Comparison of ENCODE assay signal across 8 cellular contexts in genomic region chr2:3302751-3303582, GRCh38.
DNase-seq lines count a peak whose midpoint lies in the region; ATAC-seq and TF ChIP-seq lines count a peak whose summit lies in the region.

No MANE protein-coding gene starts in this region.

- no peak for TF ChIP-seq CTCF in MM.1S (IDR thresholded peaks at IDR 0.05; ENCODE audit: low read length)

- no peak for ATAC-seq in GM21576 (IDR thresholded peaks at IDR 0.05; ENCODE audit: unreplicated experiment)

- H3K27ac ChIP-seq in MM.1S (ENCODE audit: low read length) (no peak overlapping the region), duodenal mucosa (ENCODE audit: low read depth, low read length) (no peak overlapping the region), neuronal stem cell (replicated peaks; ENCODE audit: low read length) (no peak overlapping the region)

- H3K4me1 Mint-ChIP-seq in activated T-cell treated with anti-CD3 and anti-CD28 coated beads, Interleukin-2, amount 50 U/mL, for 24 hours (ENCODE audit: low read depth): peaks cover 19% of the 10 kb centered on the region

- no peak overlapping the region for H2BK120ac ChIP-seq in neuronal stem cell (ENCODE audit: low read depth, low read length)

- no peaks in the 10 kb centered on the region for H3K79me2 ChIP-seq in MM.1S (ENCODE audit: low read length)

- H3K14ac ChIP-seq in neuronal stem cell (ENCODE audit: low read length): no peak overlapping the region

- H3K27me3 ChIP-seq in MM.1S (replicated peaks; ENCODE audit: insufficient read depth, low read length) (no peaks in the 10 kb centered on the region), duodenal mucosa (ENCODE audit: control insufficient read depth in 1 of 2, insufficient read depth in 2 of 2, low read length in 2 of 2) (no peaks in the 10 kb centered on the region), neuronal stem cell (ENCODE audit: control insufficient read depth in 3 of 3, insufficient read depth in 3 of 3, low read depth in 1 of 3, low read length in 3 of 3) (peaks cover 0 to 3% (median 0%) of the 10 kb centered on the region in 3 experiments)

- H4K8ac ChIP-seq in neuronal stem cell (ENCODE audit: low read depth, low read length): no peak overlapping the region

- no peak overlapping the region for H3K23ac ChIP-seq in neuronal stem cell (ENCODE audit: low read depth, low read length, poor library complexity)

- no peaks in the 10 kb centered on the region for H3K9me2 ChIP-seq in MM.1S (replicated peaks; ENCODE audit: insufficient read depth, low read length)

- H3K36me3 ChIP-seq in MM.1S (replicated peaks; ENCODE audit: insufficient read depth, low read length) (no peaks in the 10 kb centered on the region), duodenal mucosa (ENCODE audit: control insufficient read depth in 1 of 2, insufficient read depth in 2 of 2, low read length in 2 of 2) (peaks cover 4 to 7% of the 10 kb centered on the region in 2 donors), neuronal stem cell (replicated peaks in 1 of 2; ENCODE audit: control insufficient read depth in 2 of 2, insufficient read depth in 2 of 2, low read length in 2 of 2) (peaks cover 2 to 13% of the 10 kb centered on the region in 2 donors)

- peak overlapping the region; percentile 49 for H2BK5ac ChIP-seq in neuronal stem cell (ENCODE audit: low read length)

- peak overlapping the region; percentile 28 for H2BK15ac ChIP-seq in neuronal stem cell (ENCODE audit: low read length)

- no peaks in the 10 kb centered on the region for H3F3A ChIP-seq in MM.1S (ENCODE audit: insufficient read depth, low read length)

- no peaks in the 10 kb centered on the region for H4K20me1 ChIP-seq in MM.1S (ENCODE audit: insufficient read depth, low read length)

- H3K9ac ChIP-seq in MM.1S (ENCODE audit: low read length): no peak overlapping the region
- no peak overlapping the region for H3K9ac ChIP-seq in duodenal mucosa (ENCODE audit: low read depth in 1 of 2, low read length in 2 of 2)
- peak overlapping the region; percentile 39 for H3K9ac ChIP-seq in neuronal stem cell (ENCODE audit: low read depth, low read length, poor library complexity)

- H3K36me3 Mint-ChIP-seq in activated T-cell treated with anti-CD3 and anti-CD28 coated beads, Interleukin-2, amount 50 U/mL, for 24 hours (ENCODE audit: low read depth): peaks cover 52% of the 10 kb centered on the region

- peak overlapping the region; percentile 18 for H3K4me3 Mint-ChIP-seq in activated T-cell treated with anti-CD3 and anti-CD28 coated beads, Interleukin-2, amount 50 U/mL, for 24 hours

- no peaks in the 10 kb centered on the region for H3K9me3 ChIP-seq in MM.1S (replicated peaks; ENCODE audit: insufficient read depth, low read length)
- no peaks in the 10 kb centered on the region for H3K9me3 ChIP-seq in duodenal mucosa (ENCODE audit: control insufficient read depth in 1 of 2, low read length in 2 of 2)
- H3K9me3 ChIP-seq in neuronal stem cell (replicated peaks in 1 of 2; ENCODE audit: control insufficient read depth in 2 of 2, insufficient read depth in 1 of 2, low read depth in 1 of 2, low read length in 2 of 2): peaks cover 0 to 3% of the 10 kb centered on the region in 2 donors

- H4K91ac ChIP-seq in neuronal stem cell (ENCODE audit: low read depth, low read length, poor library complexity): peak overlapping the region; percentile 60

- no peaks in the 10 kb centered on the region for H3K4me1 ChIP-seq in MM.1S (ENCODE audit: low read length)
- H3K4me1 ChIP-seq in duodenal mucosa (ENCODE audit: control insufficient read depth in 1 of 2, insufficient read depth in 2 of 2, low read length in 2 of 2): peaks cover 6 to 7% of the 10 kb centered on the region in 2 donors
- H3K4me1 ChIP-seq in neuronal stem cell (ENCODE audit: control insufficient read depth in 2 of 2, insufficient read depth in 1 of 2, low read depth in 1 of 2, low read length in 2 of 2): peaks cover 11 to 13% of the 10 kb centered on the region in 2 donors

- no peak overlapping the region for H3K4ac ChIP-seq in neuronal stem cell (ENCODE audit: low read length)

- H3K4me3 ChIP-seq in MM.1S (ENCODE audit: low read length): no peak overlapping the region
- peak overlapping the region; percentile 33 to 51 for H3K4me3 ChIP-seq in duodenal mucosa (ENCODE audit: low read depth in 1 of 2, low read length in 2 of 2)
- peak overlapping the region in 1 of 2 donors; percentile 25 for H3K4me3 ChIP-seq in neuronal stem cell (ENCODE audit: low read length in 2 of 2)

- no peaks in the 10 kb centered on the region for H3K27me3 Mint-ChIP-seq in activated T-cell treated with anti-CD3 and anti-CD28 coated beads, Interleukin-2, amount 50 U/mL, for 24 hours

- H3K9me3 Mint-ChIP-seq in activated T-cell treated with anti-CD3 and anti-CD28 coated beads, Interleukin-2, amount 50 U/mL, for 24 hours: no peaks in the 10 kb centered on the region

- peak overlapping the region; percentile 69 for H3K27ac Mint-ChIP-seq in activated T-cell treated with anti-CD3 and anti-CD28 coated beads, Interleukin-2, amount 50 U/mL, for 24 hours

- H3K18ac ChIP-seq in neuronal stem cell (ENCODE audit: low read length): peak overlapping the region; percentile 91

- H2AFZ ChIP-seq in MM.1S (ENCODE audit: low read length) (0 out of 2 replicates have a peak overlapping the region, but pooled peaks have one; percentile 35), neuronal stem cell (ENCODE audit: low read length) (peak overlapping the region; percentile 83)

- H2AK5ac ChIP-seq in neuronal stem cell (ENCODE audit: low read depth, low read length): peak overlapping the region; percentile 6

- WGBS in neuronal stem cell (ENCODE audit: extremely low coverage in 2 of 2, insufficient read length in 2 of 2, insufficient replicate concordance in 1 of 2), 2 donors: no CpG with 5 or more reads among the region's 25 CpGs

- no peak overlapping the region for H2BK12ac ChIP-seq in neuronal stem cell (ENCODE audit: low read length)

- H3K4me2 ChIP-seq in MM.1S (ENCODE audit: low read depth, low read length) (no peak overlapping the region), neuronal stem cell (ENCODE audit: insufficient read depth, low read length, poor library complexity, severe bottlenecking) (no peak overlapping the region)

- DNase-seq in activated T-cell treated with anti-CD3 and anti-CD28 coated beads, Interleukin-2, amount 50 U/mL, for 24 hours: no peak
- DNase-seq in activated T-cell treated with anti-CD3 and anti-CD28 coated beads, Interleukin-2, amount 50 U/mL, for 1 hour: no peak
- DNase-seq in MM.1S: no peak
- DNase-seq in neuronal stem cell (ENCODE audit: low spot score): peak; percentile 17
- DNase-seq in superior temporal gyrus (ENCODE audit: extremely low spot score): no peak
- no peak for DNase-seq in NCI-H2196 treated with DMSO at 0.1 percent for 48 hours (lab: John Stamatoyannopoulos, UW; ENCODE audit: unreplicated experiment)

- peaks cover 3% of the 10 kb centered on the region for H3K79me1 ChIP-seq in neuronal stem cell (ENCODE audit: low read depth, low read length)
